34 cellular contexts compared by ENCODE assay signal in the genomic region with DNA sequence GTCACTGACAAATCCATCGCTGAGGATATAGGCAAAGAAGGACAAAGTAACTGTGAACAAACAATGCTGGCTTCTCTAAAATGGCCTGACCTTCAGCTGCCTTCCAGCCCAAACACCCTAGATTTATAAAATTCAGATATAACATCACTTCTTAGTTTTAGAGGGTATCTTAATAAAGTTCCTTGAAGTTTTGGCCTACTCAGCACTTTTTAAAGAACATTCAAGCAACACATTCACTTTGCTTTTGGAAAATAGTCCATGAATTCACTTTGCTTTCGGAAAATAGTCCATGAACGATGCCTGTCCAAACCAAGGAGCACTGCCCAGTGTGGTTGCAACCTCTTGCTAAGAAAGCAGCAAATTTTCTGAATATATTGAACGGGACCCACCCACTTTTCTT. TPM values are rescaled to one million over a fixed set of nuclear protein-coding genes. Genes with fewer than 3 reads are reported as not detected.
"Had no signal": no experiment of that assay in that cellular context is flagged by ENCODE, and none has a peak within 500 bp of the region (broad histone marks: within the 10 kb centered on the region; RNA-seq: fewer than 3 reads in every experiment).

No MANE protein-coding gene starts in this region.

- H3K9me3 ChIP-seq: ovary, psoas muscle, suprapubic skin, testis, tibial artery, transverse colon, upper lobe of right lung, uterus had no signal

- DNase-seq: natural killer cell; occipital lobe; ovary; posterior cingulate gyrus; psoas muscle; right cardiac atrium; spleen; stimulated activated CD4-positive, alpha-beta T cell treated with anti-CD3 and anti-CD28 coated beads, Interleukin-12 subunit alpha, Interleukin-12 subunit beta, amount 100 ng/mL, for 4 hours; stimulated activated CD4-positive, alpha-beta T cell treated with anti-CD3 and anti-CD28 coated beads, Interleukin-1b, Interleukin-23, amount 100 ng/mL, for 48 hours; stimulated activated CD4-positive, alpha-beta T cell treated with anti-CD3 and anti-CD28 coated beads, Interleukin-4, amount 100 ng/mL, for 1 hour; stimulated activated CD4-positive, alpha-beta T cell treated with anti-CD3 and anti-CD28 coated beads, Interleukin-4, amount 100 ng/mL, for 4 hours; stimulated activated CD8-positive, alpha-beta memory T cell treated with anti-CD3 and anti-CD28 coated beads, Interleukin-4, amount 100 ng/mL, for 48 hours; stimulated activated naive CD4-positive, alpha-beta T cell; stimulated activated naive CD8-positive, alpha-beta T cell treated with anti-CD3 and anti-CD28 coated beads, Interleukin-15, amount 100 ng/mL, for 72 hours; stimulated activated naive CD8-positive, alpha-beta T cell treated with anti-CD3 and anti-CD28 coated beads, Interleukin-15, Interleukin-2, amounts not matched to agents 100 U/mL and 50 U/mL, for 24 hours; substantia nigra; testis; tibial artery; transverse colon; upper lobe of right lung; uterus had no signal

- H3K9ac ChIP-seq: neural progenitor cell, parathyroid adenoma had no signal

- H3K4me2 ChIP-seq: neural progenitor cell, smooth muscle cell had no signal

- H3K4me1 ChIP-seq: parathyroid adenoma, psoas muscle, spleen, suprapubic skin, testis, tibial artery, transverse colon, upper lobe of right lung, uterus had no signal

- H3K27me3 ChIP-seq: neural progenitor cell, ovary, spleen, suprapubic skin, testis, tibial artery, transverse colon, upper lobe of right lung, uterus had no signal

- H3K4me3 ChIP-seq: neural progenitor cell, ovary, psoas muscle, skin epidermis, smooth muscle cell, spleen, suprapubic skin, testis, tibial artery, transverse colon, upper lobe of right lung, uterus had no signal

- H3K79me2 ChIP-seq: parathyroid adenoma had no signal

- H3K27ac ChIP-seq: neural progenitor cell, ovary, parathyroid adenoma, psoas muscle, skin epidermis, spleen, suprapubic skin, testis, tibial artery, transverse colon, upper lobe of right lung, uterus had no signal

- H3K36me3 ChIP-seq: neural progenitor cell, ovary, spleen, suprapubic skin, tibial artery, transverse colon, upper lobe of right lung, uterus had no signal

- ATAC-seq: natural killer cell; psoas muscle; right cardiac atrium; sciatic nerve; stimulated activated memory B cell treated with anti-CD40 and anti-IgM and Interleukin-4, amounts not matched to agents 10 μg/mL and 1 μg/mL and 100 μg/mL, for 72 hours; stimulated activated naive CD8-positive, alpha-beta T cell treated with anti-CD3 and anti-CD28 coated beads, Interleukin-15, amount 100 ng/mL, for 72 hours; stimulated activated naive CD8-positive, alpha-beta T cell treated with anti-CD3 and anti-CD28 coated beads, Interleukin-15, Interleukin-2, amounts not matched to agents 100 U/mL and 50 U/mL, for 24 hours; upper lobe of right lung had no signal

- H2AFZ ChIP-seq: neural progenitor cell, parathyroid adenoma had no signal

RNA-seq across cellular contexts. Expression of a gene that starts 55.0 kb away (rescaled TPM):
- total RNA-seq: natural killer cell, occipital lobe, osteoblast, ovary, progenitor cell of endocrine pancreas, psoas muscle, renal cortical epithelial cell, right cardiac atrium, sciatic nerve, smooth muscle cell, spleen, suprapubic skin, transverse colon, upper lobe of right lung, urinary bladder, uterus had no signal
- polyA plus RNA-seq: neural cell, ovary, psoas muscle, right cardiac atrium, smooth muscle cell, spleen, thymus, urinary bladder had no signal
